ENCODE assay signal across 20 cellular contexts in the genomic region with DNA sequence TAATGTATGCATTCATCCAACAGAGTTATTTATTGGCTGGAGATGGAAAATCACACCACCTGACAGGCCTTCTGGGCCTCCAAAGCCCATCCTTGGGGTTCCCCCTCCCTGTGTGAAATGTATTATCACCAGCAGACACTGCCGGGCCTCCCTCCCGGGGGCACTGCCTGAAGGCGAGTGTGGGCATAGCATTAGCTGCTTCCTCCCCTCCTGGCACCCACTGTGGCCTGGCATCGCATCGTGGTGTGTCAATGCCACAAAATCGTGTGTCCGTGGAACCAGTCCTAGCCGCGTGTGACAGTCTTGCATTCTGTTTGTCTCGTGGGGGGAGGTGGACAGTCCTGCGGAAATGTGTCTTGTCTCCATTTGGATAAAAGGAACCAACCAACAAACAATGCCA. TPM values are rescaled to one million over a fixed set of nuclear protein-coding genes. Genes with fewer than 3 reads are reported as not detected.
A peak's percentile ranks its signal among the peaks of the same experiment; 100 is the strongest.
DNase-seq lines count a peak whose midpoint lies in the region; ATAC-seq and TF ChIP-seq lines count a peak whose summit lies in the region.
"Had no signal": no experiment of that assay in that cellular context is flagged by ENCODE, and none has a peak within 500 bp of the region (broad histone marks: within the 10 kb centered on the region; RNA-seq: fewer than 3 reads in every experiment).

No MANE protein-coding gene starts in this region.

- peaks cover 0 to 8% of the 10 kb centered on the region in 2 experiments; a peak in 1 of 4 replicates for H3K79me1 ChIP-seq in IMR-90 (ENCODE audit: low read depth in 1 of 2, low read length in 2 of 2)

- WGBS in IMR-90 (ENCODE audit: extremely low coverage in 2 of 2, insufficient read length in 1 of 2), 2 experiments, result no CpG with 5 or more reads among the region's 11 CpGs
- WGBS in sigmoid colon, 2 donors, result 93% methylated on average over 11 of the region's 11 CpGs

- dilution Hi-C loops in IMR-90 (cut with HindIII; ENCODE audit: low sequenced_read_pairs, unreplicated experiment), result no loop called here

- no peaks in the 10 kb centered on the region for H3K9me3 Mint-ChIP-seq in Caco-2 (ENCODE audit: unreplicated experiment)
- H3K9me3 Mint-ChIP-seq: CD4-positive, alpha-beta T cell had no signal

- H2BK5ac ChIP-seq in IMR-90 (ENCODE audit: low read depth, low read length, poor library complexity, severe bottlenecking), result no peak overlapping the region

- H3K4me2 ChIP-seq in IMR-90 (ENCODE audit: low read depth, low read length), result no peak overlapping the region
- H3K4me2 ChIP-seq: BLaER1, SK-N-SH had no signal

- no peak overlapping the region for H2AK9ac ChIP-seq in IMR-90 (replicated peaks; ENCODE audit: low read depth, low read length, poor library complexity)

- H2BK120ac ChIP-seq in IMR-90 (ENCODE audit: low read depth, low read length), result no peak overlapping the region

- H2BK15ac ChIP-seq in IMR-90 (ENCODE audit: low read depth, low read length), result no peak overlapping the region

- no peak overlapping the region for H3K9ac ChIP-seq in IMR-90 (ENCODE audit: low read depth, low read length)
- H3K9ac ChIP-seq: BLaER1, SK-N-SH had no signal

- no peak overlapping the region for H4K8ac ChIP-seq in IMR-90 (ENCODE audit: low read depth in 2 of 2, low read length in 2 of 2)

- POLR2A ChIA-PET in Caco-2 (lab: Charles Lee) (no interaction called here), IMR-90 (lab: Charles Lee; ENCODE audit: unreplicated experiment) (no interaction called here)

- no peaks in the 10 kb centered on the region for H3K9me3 ChIP-seq in Caco-2
- no peaks in the 10 kb centered on the region for H3K9me3 ChIP-seq in IMR-90 (ENCODE audit: control insufficient read depth, insufficient read depth, low read length)
- H3K9me3 ChIP-seq in sigmoid colon, result no peaks in the 10 kb centered on the region
- H3K9me3 ChIP-seq: BLaER1, SK-N-SH had no signal

- no peaks in the 10 kb centered on the region for H3K27me3 ChIP-seq in Caco-2 (replicated peaks; ENCODE audit: control insufficient read depth, insufficient read depth, low read length)
- no peaks in the 10 kb centered on the region for H3K27me3 ChIP-seq in IMR-90 (ENCODE audit: control insufficient read depth, insufficient read depth, low read length)
- H3K27me3 ChIP-seq in sigmoid colon, result no peaks in the 10 kb centered on the region
- H3K27me3 ChIP-seq: BLaER1 had no signal

- H3K4me1 Mint-ChIP-seq in Caco-2 (ENCODE audit: low read depth, unreplicated experiment), result no peaks in the 10 kb centered on the region

- H3K4me1 ChIP-seq in Caco-2 (no peaks in the 10 kb centered on the region), IMR-90 (ENCODE audit: control insufficient read depth, insufficient read depth, low read length) (peaks cover 19% of the 10 kb centered on the region), sigmoid colon (peaks cover 0 to 42% (median 36%) of the 10 kb centered on the region in 4 donors)

- no peak for TF ChIP-seq RAD21 in IMR-90 (IDR thresholded peaks at IDR 0.05; ENCODE audit: low read length)

- H4K5ac ChIP-seq in IMR-90 (ENCODE audit: low read depth, low read length), result no peak overlapping the region

- no peak overlapping the region for H3K23ac ChIP-seq in IMR-90 (ENCODE audit: low read depth, low read length)

- ATAC-seq in IMR-90 (ENCODE audit: low read depth) (no peak), GM18870 (IDR thresholded peaks at IDR 0.05; ENCODE audit: unreplicated experiment) (no peak), GM18520 (IDR thresholded peaks at IDR 0.05; ENCODE audit: unreplicated experiment) (no peak)

- peaks cover 20% of the 10 kb centered on the region for H3K9me1 ChIP-seq in IMR-90 (ENCODE audit: insufficient read depth, low read length)

- H3K4me3 ChIP-seq in Caco-2 (ENCODE audit: low read depth, low read length) (no peak overlapping the region), IMR-90 (ENCODE audit: insufficient read depth, low read depth, low read length) (no peak overlapping the region), sigmoid colon (no peak overlapping the region)
- H3K4me3 ChIP-seq: BLaER1 had no signal

- H3K27ac ChIP-seq in IMR-90 (ENCODE audit: insufficient read depth, low read length) (no peak overlapping the region), angular gyrus (ENCODE audit: low read depth, low read length) (peak overlapping the region; percentile 23), sigmoid colon (peak overlapping the region; percentile 14 to 97 (median 90))
- H3K27ac ChIP-seq: BLaER1 had no signal

- intact Hi-C loops in Caco-2 (cut with micrococcal nuclease; ENCODE audit: unreplicated experiment), result no loop called here
- intact Hi-C loops in IMR-90 (cut with micrococcal nuclease), result no loop called here
- intact Hi-C loops in sigmoid colon (cut with DNase I), result loop anchor here (10.0 kb wide), 1 partner anchor 233 kb away; the partner anchor contains the start of gene FAM241B

- CTCF ChIA-PET in Caco-2 (lab: Charles Lee), result interaction anchor here (0.6 kb wide), 1 partner anchor 179 kb away, joined by 5 read pairs; no protein-coding TSS in a partner anchor
- CTCF ChIA-PET in IMR-90 (lab: Yijun Ruan, JAX), result no interaction called here

- BruUV-seq in Caco-2 (replicated peaks; lab: Mats Ljungman, UMichigan) (TSS peak; percentile 78), IMR-90 (replicated peaks; lab: Mats Ljungman, UMichigan) (TSS peak; percentile 97)

- H3K18ac ChIP-seq in IMR-90 (ENCODE audit: low read depth, low read length), result no peak overlapping the region

- H3K36me3 Mint-ChIP-seq in Caco-2 (ENCODE audit: insufficient read depth, unreplicated experiment), result peaks cover 13% of the 10 kb centered on the region

- no peak overlapping the region for H4K91ac ChIP-seq in IMR-90 (ENCODE audit: insufficient read depth, low read depth, low read length)

- H3K4ac ChIP-seq in IMR-90 (ENCODE audit: low read depth, low read length), result no peak overlapping the region

- no peak overlapping the region for H3K4me3 Mint-ChIP-seq in Caco-2 (ENCODE audit: unreplicated experiment)
- H3K4me3 Mint-ChIP-seq: CD4-positive, alpha-beta T cell had no signal

- H2AFZ ChIP-seq in IMR-90 (replicated peaks; ENCODE audit: low read length, poor library complexity), result no peak overlapping the region

- no peak overlapping the region for H2AK5ac ChIP-seq in IMR-90 (ENCODE audit: low read depth, low read length)

- peaks cover 9% of the 10 kb centered on the region; the same call in 1 of the 2 replicates for H4K20me1 ChIP-seq in IMR-90 (ENCODE audit: insufficient read depth, low read length)
- H4K20me1 ChIP-seq: BLaER1 had no signal

- H3K36me3 ChIP-seq in Caco-2 (ENCODE audit: control insufficient read depth, insufficient read depth, low read length), result no peaks in the 10 kb centered on the region
- H3K36me3 ChIP-seq in IMR-90 (ENCODE audit: control insufficient read depth, insufficient read depth, low read length), result peaks cover 19% of the 10 kb centered on the region
- H3K36me3 ChIP-seq in sigmoid colon, result peaks cover 14 to 91% (median 28%) of the 10 kb centered on the region in 4 donors

- H2BK20ac ChIP-seq in IMR-90 (ENCODE audit: low read depth, low read length), result no peak overlapping the region

- DNase-seq in Caco-2, result no peak
- DNase-seq in IMR-90, result no peak
- no peak for DNase-seq in sigmoid colon
- no peak for DNase-seq in UCSD-AML1 (lab: John Stamatoyannopoulos, UW; ENCODE audit: unreplicated experiment)
- DNase-seq: CD4-positive, alpha-beta T cell; COR-L47; MV-4-11; NCI-H1105 treated with DMSO at 0.1 percent for 48 hours; NCI-H2029 treated with DMSO at 0.1 percent for 48 hours; NCI-H2171; NCI-H345; NCI-H524 treated with DMSO at 0.1 percent for 48 hours; SIG-M5; SK-N-SH had no signal

- TF ChIP-seq POLR2A in IMR-90 (IDR thresholded peaks at IDR 0.05; ENCODE audit: low read depth, low read length), result no peak
- TF ChIP-seq POLR2A in sigmoid colon (IDR thresholded peaks at IDR 0.05), result no peak

- TF ChIP-seq CTCF in Caco-2 (IDR thresholded peaks at IDR 0.05; ENCODE audit: insufficient read depth in 1 of 2, low read depth in 1 of 2, low read length in 1 of 2, severe bottlenecking in 1 of 2, unreplicated experiment in 1 of 2) (no peak), IMR-90 (conservative IDR thresholded peaks at IDR 0.05; ENCODE audit: low read depth, low read length) (no peak), sigmoid colon (IDR thresholded peaks at IDR 0.05) (no peak)

- H3K27ac Mint-ChIP-seq in Caco-2 (ENCODE audit: unreplicated experiment), result no peak overlapping the region
- H3K27ac Mint-ChIP-seq: CD4-positive, alpha-beta T cell had no signal

- no peaks in the 10 kb centered on the region for H3K27me3 Mint-ChIP-seq in Caco-2 (ENCODE audit: insufficient read depth, unreplicated experiment)
- H3K27me3 Mint-ChIP-seq: CD4-positive, alpha-beta T cell had no signal

- no peak overlapping the region for H3K14ac ChIP-seq in IMR-90 (replicated peaks; ENCODE audit: low read depth, low read length)

- no peak overlapping the region for H3K56ac ChIP-seq in IMR-90 (ENCODE audit: extremely low read depth, insufficient read depth, low read length)

- in situ Hi-C loops in IMR-90 (cut with MboI; ENCODE audit: low sequenced_read_pairs), result no loop called here

- TF ChIP-seq EP300 in sigmoid colon (IDR thresholded peaks at IDR 0.05), result no peak

TF ChIP-seq in IMR-90, 13 proteins besides CTCF, POLR2A, EP300 and RAD21 (continues in another document):
- TF ChIP-seq MAFK (IDR thresholded peaks at IDR 0.05; ENCODE audit: low read depth, low read length), result no peak
- TF ChIP-seq CEBPB (IDR thresholded peaks at IDR 0.05; ENCODE audit: low read depth, low read length), result no peak
- no peak for TF ChIP-seq CHD1 (IDR thresholded peaks at IDR 0.05; ENCODE audit: low read depth, low read length)
- TF ChIP-seq, protein P1, sequence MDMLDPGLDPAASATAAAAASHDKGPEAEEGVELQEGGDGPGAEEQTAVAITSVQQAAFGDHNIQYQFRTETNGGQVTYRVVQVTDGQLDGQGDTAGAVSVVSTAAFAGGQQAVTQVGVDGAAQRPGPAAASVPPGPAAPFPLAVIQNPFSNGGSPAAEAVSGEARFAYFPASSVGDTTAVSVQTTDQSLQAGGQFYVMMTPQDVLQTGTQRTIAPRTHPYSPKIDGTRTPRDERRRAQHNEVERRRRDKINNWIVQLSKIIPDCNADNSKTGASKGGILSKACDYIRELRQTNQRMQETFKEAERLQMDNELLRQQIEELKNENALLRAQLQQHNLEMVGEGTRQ (IDR thresholded peaks at IDR 0.05; ENCODE audit: low read depth, low read length), result no peak

RNA-seq across cellular contexts. Expression of gene TACR2, which starts 15.3 kb away (rescaled TPM):
- total RNA-seq in Caco-2 (2022) (0.57 and 0.60 TPM in 2 replicates), IMR-90 (2012; rRNA removed) (not detected in 2 replicates), sigmoid colon (100 to 1,000 TPM; 161 to 184 (median 170) TPM)
- polyA plus RNA-seq in IMR-90 (2012; rRNA removed) (not detected in 2 replicates), sigmoid colon (10 to 100 TPM in 1 of 3 donors, 1 to 10 TPM in 1, not detected in 1; 6.0 to 14.4 TPM)
- polyA plus RNA-seq in IMR-90 (2012; cell fraction: cytosol; rRNA removed), result 0.03 TPM in 1 of 2 replicates, not detected in the other
- polyA plus RNA-seq in IMR-90 (2012; cell fraction: nucleus; rRNA removed; ENCODE audit: low replicate concordance), result not detected in 2 replicates
- total RNA-seq: CD4-positive, alpha-beta T cell; Daoy; H1 had no signal

RNA-seq across cellular contexts. Expression of gene TSPAN15, which starts 49.8 kb away (rescaled TPM):
- total RNA-seq in Caco-2 (2022), result 86.5 and 89.0 TPM in 2 replicates
- not detected in 2 replicates for total RNA-seq in IMR-90 (2012; rRNA removed)
- 0.07 and 0.48 TPM in 2 replicates for polyA plus RNA-seq in IMR-90 (2012; rRNA removed)
- 0.13 TPM in 1 of 2 replicates, not detected in the other for polyA plus RNA-seq in IMR-90 (2012; cell fraction: cytosol; rRNA removed)
- 0.08 and 0.19 TPM in 2 replicates for polyA plus RNA-seq in IMR-90 (2012; cell fraction: nucleus; rRNA removed; ENCODE audit: low replicate concordance)
- total RNA-seq in sigmoid colon, result 10 to 100 TPM; 55.4 to 76.4 (median 67.4) TPM
- polyA plus RNA-seq in sigmoid colon, result 100 to 1,000 TPM in 1 of 3 donors, 10 to 100 TPM in 2; 43.0 to 100 (median 70.9) TPM

Comparison
In these comparisons a context has a peak if more than half of its experiments do, and no peak if none do; other contexts are left out.
1. RNA of gene TACR2, which starts 15.3 kb away (total RNA-seq): 161 to 184 TPM in sigmoid colon; 0.57 to 0.60 TPM in Caco-2 and not detected in IMR-90; every median in the first group is over 100 times any median in the second.
2. RNA of gene TSPAN15, which starts 49.8 kb away (total RNA-seq): 86.5 to 89.0 TPM in Caco-2 and 55.4 to 76.4 TPM in sigmoid colon; not detected in IMR-90; every median in the first group is over 10 times any median in the second.